In genomic region chr16:47063011-47063724, GRCh38 we compare ENCODE assay signal across 1 cellular context.
TF ChIP-seq lines count a peak whose summit lies in the region.

No MANE protein-coding gene starts in this region.

TF ChIP-seq in GM23338, 12 proteins besides CTCF, POLR2A, EP300 and RAD21 (continued from another document):
- TF ChIP-seq, protein P1, sequence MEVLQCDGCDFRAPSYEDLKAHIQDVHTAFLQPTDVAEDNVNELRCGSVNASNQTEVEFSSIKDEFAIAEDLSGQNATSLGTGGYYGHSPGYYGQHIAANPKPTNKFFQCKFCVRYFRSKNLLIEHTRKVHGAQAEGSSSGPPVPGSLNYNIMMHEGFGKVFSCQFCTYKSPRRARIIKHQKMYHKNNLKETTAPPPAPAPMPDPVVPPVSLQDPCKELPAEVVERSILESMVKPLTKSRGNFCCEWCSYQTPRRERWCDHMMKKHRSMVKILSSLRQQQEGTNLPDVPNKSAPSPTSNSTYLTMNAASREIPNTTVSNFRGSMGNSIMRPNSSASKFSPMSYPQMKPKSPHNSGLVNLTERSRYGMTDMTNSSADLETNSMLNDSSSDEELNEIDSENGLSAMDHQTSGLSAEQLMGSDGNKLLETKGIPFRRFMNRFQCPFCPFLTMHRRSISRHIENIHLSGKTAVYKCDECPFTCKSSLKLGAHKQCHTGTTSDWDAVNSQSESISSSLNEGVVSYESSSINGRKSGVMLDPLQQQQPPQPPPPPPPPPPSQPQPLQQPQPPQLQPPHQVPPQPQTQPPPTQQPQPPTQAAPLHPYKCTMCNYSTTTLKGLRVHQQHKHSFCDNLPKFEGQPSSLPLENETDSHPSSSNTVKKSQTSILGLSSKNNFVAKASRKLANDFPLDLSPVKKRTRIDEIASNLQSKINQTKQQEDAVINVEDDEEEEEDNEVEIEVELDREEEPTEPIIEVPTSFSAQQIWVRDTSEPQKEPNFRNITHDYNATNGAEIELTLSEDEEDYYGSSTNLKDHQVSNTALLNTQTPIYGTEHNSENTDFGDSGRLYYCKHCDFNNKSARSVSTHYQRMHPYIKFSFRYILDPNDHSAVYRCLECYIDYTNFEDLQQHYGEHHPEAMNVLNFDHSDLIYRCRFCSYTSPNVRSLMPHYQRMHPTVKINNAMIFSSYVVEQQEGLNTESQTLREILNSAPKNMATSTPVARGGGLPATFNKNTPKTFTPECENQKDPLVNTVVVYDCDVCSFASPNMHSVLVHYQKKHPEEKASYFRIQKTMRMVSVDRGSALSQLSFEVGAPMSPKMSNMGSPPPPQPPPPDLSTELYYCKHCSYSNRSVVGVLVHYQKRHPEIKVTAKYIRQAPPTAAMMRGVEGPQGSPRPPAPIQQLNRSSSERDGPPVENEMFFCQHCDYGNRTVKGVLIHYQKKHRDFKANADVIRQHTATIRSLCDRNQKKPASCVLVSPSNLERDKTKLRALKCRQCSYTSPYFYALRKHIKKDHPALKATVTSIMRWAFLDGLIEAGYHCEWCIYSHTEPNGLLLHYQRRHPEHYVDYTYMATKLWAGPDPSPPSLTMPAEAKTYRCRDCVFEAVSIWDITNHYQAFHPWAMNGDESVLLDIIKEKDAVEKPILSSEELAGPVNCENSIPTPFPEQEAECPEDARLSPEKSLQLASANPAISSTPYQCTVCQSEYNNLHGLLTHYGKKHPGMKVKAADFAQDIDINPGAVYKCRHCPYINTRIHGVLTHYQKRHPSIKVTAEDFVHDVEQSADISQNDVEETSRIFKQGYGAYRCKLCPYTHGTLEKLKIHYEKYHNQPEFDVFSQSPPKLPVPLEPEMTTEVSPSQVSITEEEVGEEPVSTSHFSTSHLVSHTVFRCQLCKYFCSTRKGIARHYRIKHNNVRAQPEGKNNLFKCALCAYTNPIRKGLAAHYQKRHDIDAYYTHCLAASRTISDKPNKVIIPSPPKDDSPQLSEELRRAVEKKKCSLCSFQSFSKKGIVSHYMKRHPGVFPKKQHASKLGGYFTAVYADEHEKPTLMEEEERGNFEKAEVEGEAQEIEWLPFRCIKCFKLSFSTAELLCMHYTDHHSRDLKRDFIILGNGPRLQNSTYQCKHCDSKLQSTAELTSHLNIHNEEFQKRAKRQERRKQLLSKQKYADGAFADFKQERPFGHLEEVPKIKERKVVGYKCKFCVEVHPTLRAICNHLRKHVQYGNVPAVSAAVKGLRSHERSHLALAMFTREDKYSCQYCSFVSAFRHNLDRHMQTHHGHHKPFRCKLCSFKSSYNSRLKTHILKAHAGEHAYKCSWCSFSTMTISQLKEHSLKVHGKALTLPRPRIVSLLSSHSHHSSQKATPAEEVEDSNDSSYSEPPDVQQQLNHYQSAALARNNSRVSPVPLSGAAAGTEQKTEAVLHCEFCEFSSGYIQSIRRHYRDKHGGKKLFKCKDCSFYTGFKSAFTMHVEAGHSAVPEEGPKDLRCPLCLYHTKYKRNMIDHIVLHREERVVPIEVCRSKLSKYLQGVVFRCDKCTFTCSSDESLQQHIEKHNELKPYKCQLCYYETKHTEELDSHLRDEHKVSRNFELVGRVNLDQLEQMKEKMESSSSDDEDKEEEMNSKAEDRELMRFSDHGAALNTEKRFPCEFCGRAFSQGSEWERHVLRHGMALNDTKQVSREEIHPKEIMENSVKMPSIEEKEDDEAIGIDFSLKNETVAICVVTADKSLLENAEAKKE (CRISPR knock-in tag; IDR thresholded peaks at IDR 0.05), result no peak
- TF ChIP-seq, protein P2, sequence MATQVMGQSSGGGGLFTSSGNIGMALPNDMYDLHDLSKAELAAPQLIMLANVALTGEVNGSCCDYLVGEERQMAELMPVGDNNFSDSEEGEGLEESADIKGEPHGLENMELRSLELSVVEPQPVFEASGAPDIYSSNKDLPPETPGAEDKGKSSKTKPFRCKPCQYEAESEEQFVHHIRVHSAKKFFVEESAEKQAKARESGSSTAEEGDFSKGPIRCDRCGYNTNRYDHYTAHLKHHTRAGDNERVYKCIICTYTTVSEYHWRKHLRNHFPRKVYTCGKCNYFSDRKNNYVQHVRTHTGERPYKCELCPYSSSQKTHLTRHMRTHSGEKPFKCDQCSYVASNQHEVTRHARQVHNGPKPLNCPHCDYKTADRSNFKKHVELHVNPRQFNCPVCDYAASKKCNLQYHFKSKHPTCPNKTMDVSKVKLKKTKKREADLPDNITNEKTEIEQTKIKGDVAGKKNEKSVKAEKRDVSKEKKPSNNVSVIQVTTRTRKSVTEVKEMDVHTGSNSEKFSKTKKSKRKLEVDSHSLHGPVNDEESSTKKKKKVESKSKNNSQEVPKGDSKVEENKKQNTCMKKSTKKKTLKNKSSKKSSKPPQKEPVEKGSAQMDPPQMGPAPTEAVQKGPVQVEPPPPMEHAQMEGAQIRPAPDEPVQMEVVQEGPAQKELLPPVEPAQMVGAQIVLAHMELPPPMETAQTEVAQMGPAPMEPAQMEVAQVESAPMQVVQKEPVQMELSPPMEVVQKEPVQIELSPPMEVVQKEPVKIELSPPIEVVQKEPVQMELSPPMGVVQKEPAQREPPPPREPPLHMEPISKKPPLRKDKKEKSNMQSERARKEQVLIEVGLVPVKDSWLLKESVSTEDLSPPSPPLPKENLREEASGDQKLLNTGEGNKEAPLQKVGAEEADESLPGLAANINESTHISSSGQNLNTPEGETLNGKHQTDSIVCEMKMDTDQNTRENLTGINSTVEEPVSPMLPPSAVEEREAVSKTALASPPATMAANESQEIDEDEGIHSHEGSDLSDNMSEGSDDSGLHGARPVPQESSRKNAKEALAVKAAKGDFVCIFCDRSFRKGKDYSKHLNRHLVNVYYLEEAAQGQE (IDR thresholded peaks at IDR 0.05; ENCODE audit: unreplicated experiment), result no peak
- TF ChIP-seq POLR2AphosphoS5 (IDR thresholded peaks at IDR 0.05; ENCODE audit: low read depth) (no peak), ETS1 (IDR thresholded peaks at IDR 0.05) (no peak), NANOG (IDR thresholded peaks at IDR 0.05; ENCODE audit: borderline replicate concordance) (no peak), ZNF114 (CRISPR knock-in tag; IDR thresholded peaks at IDR 0.05) (no peak), CREB1 (CRISPR knock-in tag; IDR thresholded peaks at IDR 0.05; ENCODE audit: low read depth) (no peak)
